In genomic region chr2:219474285-219475060, GRCh38 we compare ENCODE assay signal across 1 cellular context.
TF ChIP-seq lines count a peak whose summit lies in the region.

No MANE protein-coding gene starts in this region.

TF ChIP-seq in HepG2, 621 proteins besides CTCF, POLR2A, EP300 and RAD21:
- no peak for TF ChIP-seq ZNF772 (CRISPR knock-in tag; IDR thresholded peaks at IDR 0.05)
- no peak for TF ChIP-seq UBTF (CRISPR knock-in tag; IDR thresholded peaks at IDR 0.05)
- no peak for TF ChIP-seq ZNF577 (CRISPR knock-in tag; IDR thresholded peaks at IDR 0.05; ENCODE audit: borderline replicate concordance, low read depth)
- peak; percentile 82 for TF ChIP-seq ZNF629 (CRISPR knock-in tag; conservative IDR thresholded peaks at IDR 0.05)
